ENCODE assay signal across 8 cellular contexts in the genomic region with DNA sequence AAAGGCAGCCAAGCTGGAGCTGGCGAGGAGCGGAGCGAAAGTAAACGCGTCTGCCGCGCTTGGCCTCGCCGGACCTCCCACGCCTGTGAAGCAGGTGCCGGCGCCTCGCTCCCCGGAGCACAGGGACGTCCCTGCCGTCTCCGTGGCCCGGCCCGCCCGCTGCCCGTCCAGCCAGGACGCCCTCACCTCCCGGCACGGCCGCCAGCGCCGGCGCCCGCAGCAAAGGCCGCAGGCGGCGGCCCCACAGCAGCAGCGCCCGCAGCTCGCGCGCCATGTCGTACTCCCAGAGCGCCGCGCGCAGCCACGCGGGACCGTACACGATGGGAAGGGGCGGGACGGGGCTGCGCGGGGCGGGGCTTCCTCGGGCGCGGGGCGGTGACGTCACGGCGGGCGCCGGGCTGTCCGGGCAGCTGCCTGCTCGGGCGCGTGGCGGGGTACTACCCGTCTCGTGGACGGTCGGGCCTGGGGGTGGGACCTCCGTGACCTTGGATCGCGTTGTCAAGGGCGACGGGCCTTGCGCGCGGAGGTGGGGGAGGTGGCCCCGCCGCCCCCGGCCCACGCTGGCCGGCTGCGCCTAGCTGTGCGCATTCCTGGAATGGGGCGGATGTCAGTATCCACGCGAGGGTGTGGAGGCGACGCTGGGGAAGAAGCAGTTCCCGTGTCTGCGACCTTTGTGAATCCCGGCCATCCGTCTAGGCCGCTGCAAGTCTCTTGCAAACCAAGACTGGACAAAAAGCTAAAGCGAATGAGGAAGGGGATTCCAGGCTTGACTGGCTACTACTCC. TPM values are rescaled to one million over a fixed set of nuclear protein-coding genes. Genes with fewer than 3 reads are reported as not detected.
DNase-seq lines count a peak whose midpoint lies in the region; ATAC-seq and TF ChIP-seq lines count a peak whose summit lies in the region.

TRAP1 (minus strand) TSS at position 290 of the 784 bp plus-strand sequence; CDS start at position 274, 16 bp downstream.

- 0 out of 2 replicates have a peak, but pooled peaks cover 12% of the 10 kb centered on the region for H4K20me1 ChIP-seq in OCI-LY3 (ENCODE audit: insufficient read depth, low read length)

- peaks cover 10% of the 10 kb centered on the region for H3K4me1 ChIP-seq in OCI-LY3 (ENCODE audit: low read length)

- no peak for TF ChIP-seq CTCF in OCI-LY3 (IDR thresholded peaks at IDR 0.05; ENCODE audit: low read depth, low read length)

- peak within 1 kb of the TSS; percentile 97 for H3K4me3 ChIP-seq in OCI-LY3 (ENCODE audit: low read length)

- H3K27me3 ChIP-seq in OCI-LY3 (ENCODE audit: low read depth, low read length): no peaks in the 10 kb centered on the region

- peak; percentile 50 for ATAC-seq in GM19468 (IDR thresholded peaks at IDR 0.05; ENCODE audit: extremely low read depth, unreplicated experiment)

- H3K27ac ChIP-seq in OCI-LY3 (ENCODE audit: low read length): peak within 1 kb of the TSS; percentile 40
- H3K27ac ChIP-seq in epithelial cell of prostate: peak within 1 kb of the TSS; percentile 46

- H3K79me2 ChIP-seq in OCI-LY3 (ENCODE audit: low read length): peaks cover 57% of the 10 kb centered on the region

- peak; percentile 92 for DNase-seq in COLO668 (lab: John Stamatoyannopoulos, UW; ENCODE audit: unreplicated experiment)
- peak; percentile 60 for DNase-seq in HT1080 (ENCODE audit: low read depth)
- peak; percentile 94 for DNase-seq in activated T-cell treated with anti-CD3 and anti-CD28 coated beads for 4 hours
- DNase-seq in epithelial cell of prostate (ENCODE audit: low read depth, low spot score): peak; percentile 5
- DNase-seq in mucosa of gallbladder (ENCODE audit: low spot score): peak; percentile 92
- peak; percentile 85 for DNase-seq in stimulated activated CD8-positive, alpha-beta memory T cell treated with anti-CD3 and anti-CD28 coated beads, Interleukin-4, amount 100 ng/mL, for 1 hour (ENCODE audit: low read depth in 2 of 2, low spot score in 1 of 2)

- peak within 1 kb of the TSS; percentile 44 for H2AFZ ChIP-seq in OCI-LY3 (ENCODE audit: low read depth, low read length)

- H3K9ac ChIP-seq in OCI-LY3 (ENCODE audit: low read length): peak within 1 kb of the TSS; percentile 86

- H3K4me2 ChIP-seq in OCI-LY3 (ENCODE audit: low read length): peak within 1 kb of the TSS; percentile 96

- no peaks in the 10 kb centered on the region for H3K9me3 ChIP-seq in OCI-LY3 (ENCODE audit: insufficient read depth, low read length)

- H3K36me3 ChIP-seq in OCI-LY3 (replicated peaks; ENCODE audit: low read depth, low read length): peaks cover 22% of the 10 kb centered on the region

RNA-seq across cellular contexts. Expression of gene TRAP1, which starts in this region (rescaled TPM):
- 149 and 171 TPM in 2 replicates for total RNA-seq in HT1080 (2014; rRNA removed; shearing (Covaris generic))
- 134 and 144 TPM in 2 replicates for polyA plus RNA-seq in HT1080 (2015; cell fraction: cytosol; rRNA removed)
- polyA plus RNA-seq in HT1080 (2015; cell fraction: nucleus; rRNA removed): 212 and 242 TPM in 2 replicates
- total RNA-seq in mucosa of gallbladder: 101 TPM

Comparison
In these comparisons a context has a peak if more than half of its experiments do, and no peak if none do; other contexts are left out.
1. Peak in every context shown above with its lines: DNase-seq, ATAC-seq, H3K4me3 ChIP-seq and H3K27ac ChIP-seq.
2. DNase-seq: peak in every context shown above with its lines; median percentile 94 in activated T-cell treated with anti-CD3 and anti-CD28 coated beads for 4 hours; 92 in COLO668; 92 in mucosa of gallbladder; 85 in stimulated activated CD8-positive, alpha-beta memory T cell treated with anti-CD3 and anti-CD28 coated beads, Interleukin-4, amount 100 ng/mL, for 1 hour; 60 in HT1080; 5 in epithelial cell of prostate.